ENCODE assay signal across 20 cellular contexts in the genomic region with DNA sequence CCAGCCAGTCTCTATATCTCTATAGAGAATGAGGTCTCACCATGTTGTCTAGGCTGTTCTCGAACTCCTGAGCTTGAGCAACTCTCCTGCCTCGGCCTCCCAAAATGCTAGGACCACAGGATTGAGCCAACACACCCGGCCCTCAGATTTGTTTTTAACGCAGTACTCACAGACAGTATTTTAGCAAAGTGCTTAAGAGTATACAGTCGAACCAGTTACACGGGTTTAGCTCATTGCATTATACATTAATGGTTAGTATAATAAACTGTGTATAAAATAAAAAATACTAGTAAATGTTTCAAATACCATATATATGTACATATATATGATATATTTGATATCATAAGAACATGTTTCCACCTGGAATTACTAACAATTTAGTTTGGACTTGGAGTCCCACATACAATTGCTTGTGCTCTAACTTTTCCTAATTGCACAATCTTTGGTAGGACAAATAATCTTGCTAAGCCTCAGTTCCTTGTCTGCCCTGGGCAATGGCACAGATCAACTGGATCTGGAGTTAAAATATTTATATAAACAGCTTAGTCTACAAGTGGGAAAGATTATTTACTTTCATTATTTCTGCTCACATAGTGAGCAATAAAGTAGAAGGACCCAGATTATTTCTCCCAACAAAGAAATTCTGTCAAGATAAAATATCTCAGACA.
"Had no signal": no experiment of that assay in that cellular context is flagged by ENCODE, and none has a peak within 500 bp of the region (broad histone marks: within the 10 kb centered on the region; RNA-seq: fewer than 3 reads in every experiment).

No MANE protein-coding gene starts in this region.

- H3K4me3 Mint-ChIP-seq: effector memory CD8-positive, alpha-beta T cell; naive thymus-derived CD8-positive, alpha-beta T cell; stimulated activated effector memory CD8-positive, alpha-beta T cell treated with anti-CD3 and anti-CD28 coated beads, Interleukin-12 subunit alpha, Interleukin-12 subunit beta, amount 100 ng/mL, for 72 hours had no signal

- H3K27me3 Mint-ChIP-seq: effector memory CD8-positive, alpha-beta T cell; naive thymus-derived CD8-positive, alpha-beta T cell had no signal

- H3K36me3 Mint-ChIP-seq: stimulated activated effector memory CD8-positive, alpha-beta T cell treated with anti-CD3 and anti-CD28 coated beads, Interleukin-12 subunit alpha, Interleukin-12 subunit beta, amount 100 ng/mL, for 72 hours had no signal

- H3K4me1 ChIP-seq: gastrocnemius medialis, lower lobe of right lung, sigmoid colon, transverse colon, upper lobe of right lung, uterus had no signal

- FAIRE-seq: endometrium, keratinocyte, pancreas had no signal

- H3K36me3 ChIP-seq: gastrocnemius medialis, lower lobe of right lung, pancreas, sigmoid colon, thoracic aorta, transverse colon, upper lobe of right lung, uterus had no signal

- DNase-seq: cortex of kidney; effector memory CD8-positive, alpha-beta T cell; foreskin fibroblast; gastrocnemius medialis; head of caudate nucleus; left ventricle myocardium superior; lower lobe of right lung; naive thymus-derived CD8-positive, alpha-beta T cell; pancreas; sigmoid colon; stimulated activated CD4-positive, alpha-beta T cell treated with anti-CD3 and anti-CD28 coated beads, Interleukin-2, amount 100 ng/mL, for 24 hours; stimulated activated CD4-positive, alpha-beta T cell treated with anti-CD3 and anti-CD28 coated beads, Interleukin-4, amount 100 ng/mL, for 24 hours; stimulated activated naive CD8-positive, alpha-beta T cell treated with anti-CD3 and anti-CD28 coated beads, Interleukin-15, Interleukin-2, amounts not matched to agents 100 U/mL and 50 U/mL, for 24 hours; transverse colon; upper lobe of right lung; uterus had no signal

- H3K27me3 ChIP-seq: gastrocnemius medialis, pancreas, sigmoid colon, transverse colon, upper lobe of right lung, uterus had no signal

- H3K27ac ChIP-seq: gastrocnemius medialis, lower lobe of right lung, pancreas, sigmoid colon, thoracic aorta, transverse colon, upper lobe of right lung, uterus had no signal

- H3K4me3 ChIP-seq: gastrocnemius medialis, lower lobe of right lung, pancreas, sigmoid colon, thoracic aorta, transverse colon, upper lobe of right lung, uterus had no signal

- H3K27ac Mint-ChIP-seq: effector memory CD8-positive, alpha-beta T cell; naive thymus-derived CD8-positive, alpha-beta T cell; stimulated activated effector memory CD8-positive, alpha-beta T cell treated with anti-CD3 and anti-CD28 coated beads, Interleukin-12 subunit alpha, Interleukin-12 subunit beta, amount 100 ng/mL, for 72 hours had no signal

- H3K9me3 ChIP-seq: gastrocnemius medialis, lower lobe of right lung, pancreas, sigmoid colon, thoracic aorta, transverse colon, upper lobe of right lung, uterus had no signal

- H3K4me1 Mint-ChIP-seq: naive thymus-derived CD8-positive, alpha-beta T cell; stimulated activated effector memory CD8-positive, alpha-beta T cell treated with anti-CD3 and anti-CD28 coated beads, Interleukin-12 subunit alpha, Interleukin-12 subunit beta, amount 100 ng/mL, for 72 hours had no signal
